1 cellular context compared by ENCODE assay signal in genomic region chr7:50761722-50762121, GRCh38.
TF ChIP-seq lines count a peak whose summit lies in the region.

No MANE protein-coding gene starts in this region.

TF ChIP-seq in GM23338, 12 proteins besides CTCF, POLR2A, EP300 and RAD21:
- TF ChIP-seq REST (IDR thresholded peaks at IDR 0.05; ENCODE audit: unreplicated experiment) (no peak), ETS1 (IDR thresholded peaks at IDR 0.05) (no peak), CREB1 (CRISPR knock-in tag; IDR thresholded peaks at IDR 0.05; ENCODE audit: low read depth) (no peak), NANOG (IDR thresholded peaks at IDR 0.05; ENCODE audit: borderline replicate concordance) (no peak), EZH2phosphoT487 (IDR thresholded peaks at IDR 0.05; ENCODE audit: unreplicated experiment) (no peak), POLR2AphosphoS5 (IDR thresholded peaks at IDR 0.05; ENCODE audit: low read depth) (no peak), STAT1 (IDR thresholded peaks at IDR 0.05; ENCODE audit: unreplicated experiment) (no peak), ZNF114 (CRISPR knock-in tag; IDR thresholded peaks at IDR 0.05) (no peak), ZNF331 (CRISPR knock-in tag; IDR thresholded peaks at IDR 0.05; ENCODE audit: low read depth) (no peak), EZH2 (IDR thresholded peaks at IDR 0.05; ENCODE audit: low read depth, unreplicated experiment) (no peak), ZNF462 (CRISPR knock-in tag; IDR thresholded peaks at IDR 0.05) (no peak), JUNB (IDR thresholded peaks at IDR 0.05; ENCODE audit: unreplicated experiment) (no peak)
